In genomic region chr5:143248391-143248790, GRCh38 we compare ENCODE assay signal across 2 cellular contexts.
TF ChIP-seq lines count a peak whose summit lies in the region.

No MANE protein-coding gene starts in this region.

TF ChIP-seq in liver, 16 proteins besides CTCF, POLR2A, EP300 and RAD21:
- TF ChIP-seq GABPA (IDR thresholded peaks at IDR 0.05 in 1 of 2, conservative IDR thresholded peaks at IDR 0.05 in 1 of 2), result no peak

TF ChIP-seq in HepG2, 621 proteins besides CTCF, POLR2A, EP300 and RAD21:
- TF ChIP-seq ZNF367 (CRISPR knock-in tag; IDR thresholded peaks at IDR 0.05; ENCODE audit: borderline replicate concordance), result no peak
- no peak for TF ChIP-seq SIX4 (CRISPR knock-in tag; IDR thresholded peaks at IDR 0.05)
- TF ChIP-seq REPIN1 (CRISPR knock-in tag; IDR thresholded peaks at IDR 0.05; ENCODE audit: borderline replicate concordance, low read depth), result no peak
- no peak for TF ChIP-seq SRSF1 (optimal IDR thresholded peaks at IDR 0.05; ENCODE audit: low read depth, low read length)
- no peak for TF ChIP-seq BORCS8-MEF2B (CRISPR knock-in tag; IDR thresholded peaks at IDR 0.05)
- TF ChIP-seq, protein P1, sequence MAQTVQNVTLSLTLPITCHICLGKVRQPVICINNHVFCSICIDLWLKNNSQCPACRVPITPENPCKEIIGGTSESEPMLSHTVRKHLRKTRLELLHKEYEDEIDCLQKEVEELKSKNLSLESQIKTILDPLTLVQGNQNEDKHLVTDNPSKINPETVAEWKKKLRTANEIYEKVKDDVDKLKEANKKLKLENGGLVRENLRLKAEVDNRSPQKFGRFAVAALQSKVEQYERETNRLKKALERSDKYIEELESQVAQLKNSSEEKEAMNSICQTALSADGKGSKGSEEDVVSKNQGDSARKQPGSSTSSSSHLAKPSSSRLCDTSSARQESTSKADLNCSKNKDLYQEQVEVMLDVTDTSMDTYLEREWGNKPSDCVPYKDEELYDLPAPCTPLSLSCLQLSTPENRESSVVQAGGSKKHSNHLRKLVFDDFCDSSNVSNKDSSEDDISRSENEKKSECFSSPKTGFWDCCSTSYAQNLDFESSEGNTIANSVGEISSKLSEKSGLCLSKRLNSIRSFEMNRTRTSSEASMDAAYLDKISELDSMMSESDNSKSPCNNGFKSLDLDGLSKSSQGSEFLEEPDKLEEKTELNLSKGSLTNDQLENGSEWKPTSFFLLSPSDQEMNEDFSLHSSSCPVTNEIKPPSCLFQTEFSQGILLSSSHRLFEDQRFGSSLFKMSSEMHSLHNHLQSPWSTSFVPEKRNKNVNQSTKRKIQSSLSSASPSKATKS (CRISPR knock-in tag; IDR thresholded peaks at IDR 0.05), result no peak
- TF ChIP-seq JDP2 (CRISPR knock-in tag; IDR thresholded peaks at IDR 0.05; ENCODE audit: borderline replicate concordance), result no peak
- TF ChIP-seq DMAP1 (CRISPR knock-in tag; IDR thresholded peaks at IDR 0.05), result no peak
- TF ChIP-seq ZNF749 (CRISPR knock-in tag; IDR thresholded peaks at IDR 0.05; ENCODE audit: borderline replicate concordance), result no peak
- TF ChIP-seq, protein P2, sequence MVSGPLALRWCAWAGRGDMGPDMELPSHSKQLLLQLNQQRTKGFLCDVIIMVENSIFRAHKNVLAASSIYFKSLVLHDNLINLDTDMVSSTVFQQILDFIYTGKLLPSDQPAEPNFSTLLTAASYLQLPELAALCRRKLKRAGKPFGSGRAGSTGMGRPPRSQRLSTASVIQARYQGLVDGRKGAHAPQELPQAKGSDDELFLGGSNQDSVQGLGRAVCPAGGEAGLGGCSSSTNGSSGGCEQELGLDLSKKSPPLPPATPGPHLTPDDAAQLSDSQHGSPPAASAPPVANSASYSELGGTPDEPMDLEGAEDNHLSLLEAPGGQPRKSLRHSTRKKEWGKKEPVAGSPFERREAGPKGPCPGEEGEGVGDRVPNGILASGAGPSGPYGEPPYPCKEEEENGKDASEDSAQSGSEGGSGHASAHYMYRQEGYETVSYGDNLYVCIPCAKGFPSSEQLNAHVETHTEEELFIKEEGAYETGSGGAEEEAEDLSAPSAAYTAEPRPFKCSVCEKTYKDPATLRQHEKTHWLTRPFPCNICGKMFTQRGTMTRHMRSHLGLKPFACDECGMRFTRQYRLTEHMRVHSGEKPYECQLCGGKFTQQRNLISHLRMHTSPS (CRISPR knock-in tag; IDR thresholded peaks at IDR 0.05; ENCODE audit: low read depth), result no peak
- no peak for TF ChIP-seq ZNF761 (CRISPR knock-in tag; conservative IDR thresholded peaks at IDR 0.05)
- TF ChIP-seq SAP130 (CRISPR knock-in tag; IDR thresholded peaks at IDR 0.05; ENCODE audit: low read depth), result no peak
- TF ChIP-seq, protein P3, sequence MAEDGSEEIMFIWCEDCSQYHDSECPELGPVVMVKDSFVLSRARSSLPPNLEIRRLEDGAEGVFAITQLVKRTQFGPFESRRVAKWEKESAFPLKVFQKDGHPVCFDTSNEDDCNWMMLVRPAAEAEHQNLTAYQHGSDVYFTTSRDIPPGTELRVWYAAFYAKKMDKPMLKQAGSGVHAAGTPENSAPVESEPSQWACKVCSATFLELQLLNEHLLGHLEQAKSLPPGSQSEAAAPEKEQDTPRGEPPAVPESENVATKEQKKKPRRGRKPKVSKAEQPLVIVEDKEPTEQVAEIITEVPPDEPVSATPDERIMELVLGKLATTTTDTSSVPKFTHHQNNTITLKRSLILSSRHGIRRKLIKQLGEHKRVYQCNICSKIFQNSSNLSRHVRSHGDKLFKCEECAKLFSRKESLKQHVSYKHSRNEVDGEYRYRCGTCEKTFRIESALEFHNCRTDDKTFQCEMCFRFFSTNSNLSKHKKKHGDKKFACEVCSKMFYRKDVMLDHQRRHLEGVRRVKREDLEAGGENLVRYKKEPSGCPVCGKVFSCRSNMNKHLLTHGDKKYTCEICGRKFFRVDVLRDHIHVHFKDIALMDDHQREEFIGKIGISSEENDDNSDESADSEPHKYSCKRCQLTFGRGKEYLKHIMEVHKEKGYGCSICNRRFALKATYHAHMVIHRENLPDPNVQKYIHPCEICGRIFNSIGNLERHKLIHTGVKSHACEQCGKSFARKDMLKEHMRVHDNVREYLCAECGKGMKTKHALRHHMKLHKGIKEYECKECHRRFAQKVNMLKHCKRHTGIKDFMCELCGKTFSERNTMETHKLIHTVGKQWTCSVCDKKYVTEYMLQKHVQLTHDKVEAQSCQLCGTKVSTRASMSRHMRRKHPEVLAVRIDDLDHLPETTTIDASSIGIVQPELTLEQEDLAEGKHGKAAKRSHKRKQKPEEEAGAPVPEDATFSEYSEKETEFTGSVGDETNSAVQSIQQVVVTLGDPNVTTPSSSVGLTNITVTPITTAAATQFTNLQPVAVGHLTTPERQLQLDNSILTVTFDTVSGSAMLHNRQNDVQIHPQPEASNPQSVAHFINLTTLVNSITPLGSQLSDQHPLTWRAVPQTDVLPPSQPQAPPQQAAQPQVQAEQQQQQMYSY (CRISPR knock-in tag; IDR thresholded peaks at IDR 0.05), result no peak
- TF ChIP-seq ZNF33A (CRISPR knock-in tag; IDR thresholded peaks at IDR 0.05; ENCODE audit: borderline replicate concordance), result no peak
- TF ChIP-seq, protein P4, sequence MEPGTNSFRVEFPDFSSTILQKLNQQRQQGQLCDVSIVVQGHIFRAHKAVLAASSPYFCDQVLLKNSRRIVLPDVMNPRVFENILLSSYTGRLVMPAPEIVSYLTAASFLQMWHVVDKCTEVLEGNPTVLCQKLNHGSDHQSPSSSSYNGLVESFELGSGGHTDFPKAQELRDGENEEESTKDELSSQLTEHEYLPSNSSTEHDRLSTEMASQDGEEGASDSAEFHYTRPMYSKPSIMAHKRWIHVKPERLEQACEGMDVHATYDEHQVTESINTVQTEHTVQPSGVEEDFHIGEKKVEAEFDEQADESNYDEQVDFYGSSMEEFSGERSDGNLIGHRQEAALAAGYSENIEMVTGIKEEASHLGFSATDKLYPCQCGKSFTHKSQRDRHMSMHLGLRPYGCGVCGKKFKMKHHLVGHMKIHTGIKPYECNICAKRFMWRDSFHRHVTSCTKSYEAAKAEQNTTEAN (CRISPR knock-in tag; conservative IDR thresholded peaks at IDR 0.05), result no peak
- no peak for TF ChIP-seq ZNF75D (CRISPR knock-in tag; IDR thresholded peaks at IDR 0.05; ENCODE audit: borderline replicate concordance)
- no peak for TF ChIP-seq CC2D1A (CRISPR knock-in tag; IDR thresholded peaks at IDR 0.05)
